ENCODE assay signal across 8 cellular contexts in the genomic region with DNA sequence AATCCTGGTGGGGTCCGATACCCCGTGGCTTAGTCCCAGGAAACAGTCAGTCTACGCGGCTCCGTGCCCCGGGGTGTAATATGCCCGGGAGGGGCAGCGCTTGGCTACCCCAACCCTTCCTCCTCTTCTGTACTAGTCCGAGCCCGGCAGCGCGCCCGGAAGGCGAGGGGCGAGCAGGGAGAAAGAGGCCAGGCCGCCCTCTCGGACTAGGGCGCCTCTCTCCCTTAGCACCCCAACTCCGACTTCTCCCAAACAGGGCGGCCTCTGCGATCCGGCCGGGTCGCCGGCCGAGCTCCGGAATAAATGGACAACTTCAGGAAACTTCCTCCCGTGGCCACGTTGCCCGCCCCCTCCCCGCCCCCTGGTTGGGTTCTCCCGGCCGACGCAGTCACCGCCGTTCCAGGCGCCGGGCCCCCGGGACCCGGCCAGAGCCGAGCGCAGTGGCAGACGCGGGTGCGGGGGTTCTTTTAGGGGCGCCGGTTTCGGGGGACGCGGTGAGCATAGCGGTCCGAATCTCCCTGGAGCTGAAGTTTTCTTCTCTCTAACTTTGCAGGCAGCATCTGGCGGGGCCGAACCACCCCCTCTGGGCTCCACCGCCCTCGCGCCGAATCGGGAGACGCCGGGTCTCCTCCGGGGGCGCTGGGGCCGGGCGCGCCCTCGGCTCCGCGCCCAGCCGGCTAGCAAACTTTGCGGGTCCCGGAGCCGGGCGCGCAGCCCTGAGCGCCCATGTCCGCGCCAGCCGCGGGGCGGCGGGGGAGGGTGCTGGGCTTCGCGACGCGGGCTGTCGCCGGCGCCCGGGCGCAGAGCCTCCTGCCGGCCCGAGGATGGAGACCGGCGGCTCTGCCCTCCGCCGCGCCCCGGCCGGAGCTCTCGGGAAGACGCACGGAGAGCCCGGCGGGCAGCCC. TPM values are rescaled to one million over a fixed set of nuclear protein-coding genes. Genes with fewer than 3 reads are reported as not detected.
A peak's percentile ranks its signal among the peaks of the same experiment; 100 is the strongest.
DNase-seq lines count a peak whose midpoint lies in the region; ATAC-seq and TF ChIP-seq lines count a peak whose summit lies in the region.
"Had no signal": no experiment of that assay in that cellular context is flagged by ENCODE, and none has a peak within 500 bp of the region (broad histone marks: within the 10 kb centered on the region; RNA-seq: fewer than 3 reads in every experiment).

A gene with protein sequence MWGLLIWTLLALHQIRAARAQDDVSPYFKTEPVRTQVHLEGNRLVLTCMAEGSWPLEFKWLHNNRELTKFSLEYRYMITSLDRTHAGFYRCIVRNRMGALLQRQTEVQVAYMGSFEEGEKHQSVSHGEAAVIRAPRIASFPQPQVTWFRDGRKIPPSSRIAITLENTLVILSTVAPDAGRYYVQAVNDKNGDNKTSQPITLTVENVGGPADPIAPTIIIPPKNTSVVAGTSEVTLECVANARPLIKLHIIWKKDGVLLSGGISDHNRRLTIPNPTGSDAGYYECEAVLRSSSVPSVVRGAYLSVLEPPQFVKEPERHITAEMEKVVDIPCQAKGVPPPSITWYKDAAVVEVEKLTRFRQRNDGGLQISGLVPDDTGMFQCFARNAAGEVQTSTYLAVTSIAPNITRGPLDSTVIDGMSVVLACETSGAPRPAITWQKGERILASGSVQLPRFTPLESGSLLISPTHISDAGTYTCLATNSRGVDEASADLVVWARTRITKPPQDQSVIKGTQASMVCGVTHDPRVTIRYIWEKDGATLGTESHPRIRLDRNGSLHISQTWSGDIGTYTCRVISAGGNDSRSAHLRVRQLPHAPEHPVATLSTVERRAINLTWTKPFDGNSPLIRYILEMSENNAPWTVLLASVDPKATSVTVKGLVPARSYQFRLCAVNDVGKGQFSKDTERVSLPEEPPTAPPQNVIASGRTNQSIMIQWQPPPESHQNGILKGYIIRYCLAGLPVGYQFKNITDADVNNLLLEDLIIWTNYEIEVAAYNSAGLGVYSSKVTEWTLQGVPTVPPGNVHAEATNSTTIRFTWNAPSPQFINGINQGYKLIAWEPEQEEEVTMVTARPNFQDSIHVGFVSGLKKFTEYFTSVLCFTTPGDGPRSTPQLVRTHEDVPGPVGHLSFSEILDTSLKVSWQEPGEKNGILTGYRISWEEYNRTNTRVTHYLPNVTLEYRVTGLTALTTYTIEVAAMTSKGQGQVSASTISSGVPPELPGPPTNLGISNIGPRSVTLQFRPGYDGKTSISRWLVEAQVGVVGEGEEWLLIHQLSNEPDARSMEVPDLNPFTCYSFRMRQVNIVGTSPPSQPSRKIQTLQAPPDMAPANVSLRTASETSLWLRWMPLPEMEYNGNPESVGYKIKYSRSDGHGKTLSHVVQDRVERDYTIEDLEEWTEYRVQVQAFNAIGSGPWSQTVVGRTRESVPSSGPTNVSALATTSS (N-terminal part only) (minus strand): TSS at position 301 of the 905 bp plus-strand sequence. CDS start 357 bp downstream, outside the sequence.

- H3K27ac Mint-ChIP-seq in activated CD8-positive, alpha-beta T cell treated with anti-CD3 and anti-CD28 coated beads, Interleukin-2, amount 10 ng/mL, durations not matched to agents 7 days and 5 days: no peak within 1 kb of the TSS

- H3K27ac ChIP-seq in cardiac muscle cell: peak within 1 kb of the TSS; percentile 82

- peak within 1 kb of the TSS; percentile 84 for H3K4me3 Mint-ChIP-seq in activated CD8-positive, alpha-beta T cell treated with anti-CD3 and anti-CD28 coated beads, Interleukin-2, amount 10 ng/mL, durations not matched to agents 7 days and 5 days

- no peaks in the 10 kb centered on the region for H3K9me3 Mint-ChIP-seq in activated CD8-positive, alpha-beta T cell treated with anti-CD3 and anti-CD28 coated beads, Interleukin-2, amount 10 ng/mL, durations not matched to agents 7 days and 5 days (ENCODE audit: insufficient read depth)

- peaks cover 41% of the 10 kb centered on the region for H3K27me3 Mint-ChIP-seq in activated CD8-positive, alpha-beta T cell treated with anti-CD3 and anti-CD28 coated beads, Interleukin-2, amount 10 ng/mL, durations not matched to agents 7 days and 5 days (ENCODE audit: low read depth)

- no peak for TF ChIP-seq CTCF in cardiac muscle cell (IDR thresholded peaks at IDR 0.05; ENCODE audit: low read depth, low read length)

- DNase-seq in HEK293T (ENCODE audit: extremely low spot score): peak; percentile 45
- peak; percentile 28 for DNase-seq in activated CD8-positive, alpha-beta T cell treated with anti-CD3 and anti-CD28 coated beads, Interleukin-2, amount 10 ng/mL, durations not matched to agents 7 days and 5 days
- DNase-seq in cardiac muscle cell (ENCODE audit: low read depth in 1 of 2, low spot score in 1 of 2): peak; percentile 5 to 69
- peak; percentile 78 for DNase-seq in posterior vena cava (ENCODE audit: low spot score)

- ATAC-seq in activated CD8-positive, alpha-beta T cell treated with anti-CD3 and anti-CD28 coated beads, Interleukin-2, amount 10 ng/mL, durations not matched to agents 7 days and 5 days: peak; percentile 40
- ATAC-seq in GM21360 (IDR thresholded peaks at IDR 0.05; ENCODE audit: unreplicated experiment) (no peak), HG02763 (IDR thresholded peaks at IDR 0.05; ENCODE audit: unreplicated experiment) (no peak), HG03039 (IDR thresholded peaks at IDR 0.05; ENCODE audit: unreplicated experiment) (no peak)

- CTCF ChIA-PET in HEK293T (lab: Yijun Ruan, JAX): interaction anchor here (0.6 kb wide), 1 partner anchor 558 kb away, joined by 4 read pairs; no protein-coding TSS in a partner anchor
- CTCF ChIA-PET in activated CD8-positive, alpha-beta T cell treated with anti-CD3 and anti-CD28 coated beads, Interleukin-2, amount 10 ng/mL, durations not matched to agents 7 days and 5 days (lab: Charles Lee): interaction anchor here (0.9 to 5.0 kb wide), 8 partner anchors 11 to 215 kb away, joined by 3 to 41 read pairs (median 7); no protein-coding TSS in a partner anchor

- H3K9me3 ChIP-seq in cardiac muscle cell (ENCODE audit: low read depth): no peaks in the 10 kb centered on the region

- H3K36me3 Mint-ChIP-seq in activated CD8-positive, alpha-beta T cell treated with anti-CD3 and anti-CD28 coated beads, Interleukin-2, amount 10 ng/mL, durations not matched to agents 7 days and 5 days (ENCODE audit: low read depth): no peaks in the 10 kb centered on the region

- H3K36me3 ChIP-seq in cardiac muscle cell: no peaks in the 10 kb centered on the region

- intact Hi-C loops in posterior vena cava (cut with DNase I): loop anchor here in 1 of 2 donors (5.0 kb wide), 1 partner anchor 787 kb away; no protein-coding TSS in a partner anchor

- peaks cover 22% of the 10 kb centered on the region for H3K4me1 Mint-ChIP-seq in activated CD8-positive, alpha-beta T cell treated with anti-CD3 and anti-CD28 coated beads, Interleukin-2, amount 10 ng/mL, durations not matched to agents 7 days and 5 days (ENCODE audit: low read depth)

- H3K4me3 ChIP-seq in cardiac muscle cell: peak within 1 kb of the TSS; percentile 80

- no peaks in the 10 kb centered on the region for H3K27me3 ChIP-seq in cardiac muscle cell

- POLR2A ChIA-PET in HEK293T (lab: Yijun Ruan, JAX): interaction anchor here (1.0 to 1.4 kb wide), 3 partner anchors 21 to 307 kb away, joined by 3 to 4 read pairs (median 3); no protein-coding TSS in a partner anchor
- POLR2A ChIA-PET in activated CD8-positive, alpha-beta T cell treated with anti-CD3 and anti-CD28 coated beads, Interleukin-2, amount 10 ng/mL, durations not matched to agents 7 days and 5 days (lab: Charles Lee): interaction anchor here (0.5 kb wide), 1 partner anchor 84 kb away, joined by 4 read pairs; no protein-coding TSS in a partner anchor

- H3K4me1 ChIP-seq in cardiac muscle cell (ENCODE audit: low read depth): peaks cover 22% of the 10 kb centered on the region

TF ChIP-seq in HEK293T, 16 proteins besides CTCF, POLR2A, EP300 and RAD21:
- TF ChIP-seq CTBP1 (IDR thresholded peaks at IDR 0.05; ENCODE audit: borderline replicate concordance): no peak
- no peak for TF ChIP-seq SUZ12 (IDR thresholded peaks at IDR 0.05)
- TF ChIP-seq FOXK2 (IDR thresholded peaks at IDR 0.05): no peak
- TF ChIP-seq LEF1 (IDR thresholded peaks at IDR 0.05; ENCODE audit: borderline replicate concordance): no peak
- TF ChIP-seq BHLHE40 (IDR thresholded peaks at IDR 0.05; ENCODE audit: borderline replicate concordance): no peak
- no peak for TF ChIP-seq NFRKB (IDR thresholded peaks at IDR 0.05)
- TF ChIP-seq FOXM1 (IDR thresholded peaks at IDR 0.05; ENCODE audit: borderline replicate concordance): no peak
- no peak for TF ChIP-seq HDGF (IDR thresholded peaks at IDR 0.05; ENCODE audit: borderline replicate concordance)
- TF ChIP-seq L3MBTL2 (conservative IDR thresholded peaks at IDR 0.05): no peak
TF ChIP-seq in HEK293T: peak in this region for 0.

RNA-seq across cellular contexts. Expression of the gene that starts here (rescaled TPM):
- 10 to 100 TPM; 18.4 to 20.0 TPM for total RNA-seq in activated CD8-positive, alpha-beta T cell treated with anti-CD3 and anti-CD28 coated beads, Interleukin-2, amount 10 ng/mL, durations not matched to agents 7 days and 5 days
- total RNA-seq in cardiac muscle cell: 36.8 and 46.8 TPM in 2 replicates
- 11.8 and 14.2 TPM in 2 replicates for polyA plus RNA-seq in cardiac muscle cell
- 1 to 10 TPM; 1.4 to 1.7 TPM for total RNA-seq in posterior vena cava
- total RNA-seq: myocyte had no signal

Comparison
In these comparisons a context has a peak if more than half of its experiments do, and no peak if none do; other contexts are left out.
1. RNA of the gene that starts here (total RNA-seq): 36.8 to 46.8 TPM in cardiac muscle cell and 18.4 to 20.0 TPM in activated CD8-positive, alpha-beta T cell treated with anti-CD3 and anti-CD28 coated beads, Interleukin-2, amount 10 ng/mL, durations not matched to agents 7 days and 5 days; 1.4 to 1.7 TPM in posterior vena cava; every median in the first group is over 4 times any median in the second.
2. DNase-seq: peak in every context shown above with its lines; median percentile 78 in posterior vena cava; 45 in HEK293T; 37 in cardiac muscle cell; 28 in activated CD8-positive, alpha-beta T cell treated with anti-CD3 and anti-CD28 coated beads, Interleukin-2, amount 10 ng/mL, durations not matched to agents 7 days and 5 days.